Comparison of ENCODE assay signal across 15 cellular contexts in genomic region chr1:1785666-1786065, GRCh38. TPM values are rescaled to one million over a fixed set of nuclear protein-coding genes. Genes with fewer than 3 reads are reported as not detected.
A peak's percentile ranks its signal among the peaks of the same experiment; 100 is the strongest.
DNase-seq lines count a peak whose midpoint lies in the region; ATAC-seq and TF ChIP-seq lines count a peak whose summit lies in the region.
"Had no signal": no experiment of that assay in that cellular context is flagged by ENCODE, and none has a peak within 500 bp of the region (broad histone marks: within the 10 kb centered on the region; RNA-seq: fewer than 3 reads in every experiment).

No MANE protein-coding gene starts in this region.

- H3K4me1 ChIP-seq in BLaER1 (peaks cover 99% of the 10 kb centered on the region), lower lobe of right lung (peaks cover 33% of the 10 kb centered on the region), right atrium auricular region (peaks cover 0 to 45% of the 10 kb centered on the region in 2 donors)

- CTCF ChIA-PET in Calu3 (lab: Charles Lee), result no interaction called here

- H3K36me3 Mint-ChIP-seq in Calu3 (ENCODE audit: insufficient read depth, unreplicated experiment), result peaks cover 73% of the 10 kb centered on the region

- BruUV-seq in Calu3 (replicated peaks; lab: Mats Ljungman, UMichigan), result TSS peak; percentile 62

- peaks cover 86% of the 10 kb centered on the region for H4K20me1 ChIP-seq in BLaER1

- no peaks in the 10 kb centered on the region for H3K27me3 ChIP-seq in BLaER1
- H3K27me3 ChIP-seq in lower lobe of right lung (ENCODE audit: low read depth), result no peaks in the 10 kb centered on the region
- H3K27me3 ChIP-seq in right atrium auricular region, result no peaks in the 10 kb centered on the region

- H3K27ac Mint-ChIP-seq in Calu3 (ENCODE audit: unreplicated experiment), result no peak overlapping the region
- H3K27ac Mint-ChIP-seq: CD8-positive, alpha-beta T cell had no signal

- no peak for ATAC-seq in lower lobe of right lung
- no peak for ATAC-seq in left cardiac atrium
- ATAC-seq: CD8-positive, alpha-beta T cell; HCT116 had no signal

- H3K36me3 ChIP-seq in BLaER1 (peaks cover 62% of the 10 kb centered on the region), SK-N-MC (ENCODE audit: insufficient read depth, low read length) (peaks cover 60% of the 10 kb centered on the region), lower lobe of right lung (peaks cover 63% of the 10 kb centered on the region), right atrium auricular region (peaks cover 59% of the 10 kb centered on the region)

- no peak overlapping the region for H3K9ac ChIP-seq in BLaER1
- no peak overlapping the region for H3K9ac ChIP-seq in SK-N-MC (ENCODE audit: insufficient read length)

- peaks cover 9% of the 10 kb centered on the region for H3K4me1 Mint-ChIP-seq in Calu3 (ENCODE audit: low read depth, unreplicated experiment)

- no peaks in the 10 kb centered on the region for H3K9me3 Mint-ChIP-seq in Calu3 (ENCODE audit: low read depth, unreplicated experiment)
- H3K9me3 Mint-ChIP-seq: CD14-positive monocyte; CD8-positive, alpha-beta T cell had no signal

- no peak overlapping the region for H3K4me3 Mint-ChIP-seq in Calu3 (ENCODE audit: low read depth, unreplicated experiment)
- H3K4me3 Mint-ChIP-seq: B cell; CD14-positive monocyte; CD8-positive, alpha-beta T cell had no signal

- H3K9me3 ChIP-seq in BLaER1 (no peaks in the 10 kb centered on the region), SK-N-MC (ENCODE audit: low read depth, low read length) (no peaks in the 10 kb centered on the region), lower lobe of right lung (no peaks in the 10 kb centered on the region), right atrium auricular region (no peaks in the 10 kb centered on the region)

- DNase-seq in Calu3 (no peak), SK-N-MC (ENCODE audit: low read depth, low spot score) (no peak), lower lobe of right lung (peak; percentile 17), left cardiac atrium (no peak), cortex of kidney (lab: John Stamatoyannopoulos, UW) (no peak), right atrium auricular region (ENCODE audit: low spot score) (no peak)
- DNase-seq: CD8-positive, alpha-beta T cell; COR-L47; DMS53; GF-D8 had no signal

- no peak for TF ChIP-seq CTCF in Calu3 (IDR thresholded peaks at IDR 0.05; ENCODE audit: unreplicated experiment)
- no peak for TF ChIP-seq CTCF in lower lobe of right lung (IDR thresholded peaks at IDR 0.05)
- no peak for TF ChIP-seq CTCF in right atrium auricular region (IDR thresholded peaks at IDR 0.05)

- peak overlapping the region; percentile 53 for H3K4me2 ChIP-seq in BLaER1

- H3K27ac ChIP-seq in BLaER1 (no peak overlapping the region), SK-N-MC (peak overlapping the region; percentile 48; the same call in 1 of the 2 replicates), lower lobe of right lung (no peak overlapping the region), right atrium auricular region (no peak overlapping the region)
- H3K27ac ChIP-seq: HL-60 had no signal

- no peaks in the 10 kb centered on the region for H3K27me3 Mint-ChIP-seq in Calu3 (ENCODE audit: unreplicated experiment)
- H3K27me3 Mint-ChIP-seq: B cell had no signal

- H3K4me3 ChIP-seq in BLaER1 (no peak overlapping the region), SK-N-MC (no peak overlapping the region), lower lobe of right lung (no peak overlapping the region), right atrium auricular region (no peak overlapping the region)

- intact Hi-C loops in Calu3 (cut with micrococcal nuclease; ENCODE audit: unreplicated experiment), result loop anchor here (10.0 kb wide), 1 partner anchor 119 kb away; no protein-coding TSS in a partner anchor
- intact Hi-C loops in lower lobe of right lung (cut with DNase I), result no loop called here
- intact Hi-C loops in left cardiac atrium (cut with DNase I), result loop anchor here (10.0 kb wide), 1 partner anchor 119 kb away; no protein-coding TSS in a partner anchor

RNA-seq across cellular contexts. Expression of gene NADK, which starts 7.4 kb away (rescaled TPM):
- 92.2 and 103 TPM in 2 replicates for total RNA-seq in Calu3 (2022)
- 133 TPM for total RNA-seq in lower lobe of right lung
- 10 to 100 TPM; 39.4 to 53.9 TPM for total RNA-seq in left cardiac atrium
- 10 to 100 TPM; 26.5 to 51.5 TPM for total RNA-seq in right atrium auricular region
